3 cellular contexts compared by ENCODE assay signal in the genomic region with DNA sequence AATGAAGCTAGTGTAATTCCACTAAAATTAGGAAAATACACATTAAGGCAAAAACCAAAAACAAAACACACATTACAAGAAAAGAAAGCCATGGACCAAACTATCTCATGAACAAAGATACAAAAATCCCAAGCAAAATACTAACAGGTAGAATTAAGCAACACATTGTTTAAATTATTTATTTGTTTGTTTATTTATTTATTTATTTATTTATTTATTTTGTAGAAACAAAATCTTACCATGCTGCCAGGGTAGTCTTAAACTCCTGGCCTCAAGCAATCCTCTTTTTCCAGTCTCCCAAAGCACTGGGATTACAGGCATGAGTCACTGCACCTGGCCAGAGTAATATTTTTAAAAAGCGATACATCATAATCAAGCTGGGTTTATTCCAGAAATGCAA.
A peak's percentile ranks its signal among the peaks of the same experiment; 100 is the strongest.
TF ChIP-seq lines count a peak whose summit lies in the region.

No MANE protein-coding gene starts in this region.

TF ChIP-seq in A549, 52 proteins besides CTCF, POLR2A, EP300 and RAD21:
- TF ChIP-seq ZC3H11A (IDR thresholded peaks at IDR 0.05) (peak; percentile 37; the same call in 1 of the 2 replicates), BHLHE40 (IDR thresholded peaks at IDR 0.05; ENCODE audit: low read depth, low read length) (no peak), POLR2AphosphoS2 (conservative IDR thresholded peaks at IDR 0.05; ENCODE audit: low read length) (no peak)
TF ChIP-seq in A549: peak in this region for 1.

TF ChIP-seq in HEK293, 187 proteins besides CTCF, POLR2A, EP300 and RAD21 (continues in another document):
- TF ChIP-seq ZNF391 (tag by site-specific recombination; IDR thresholded peaks at IDR 0.05; ENCODE audit: borderline replicate concordance, low read depth), result no peak
- TF ChIP-seq ZNF140 (tag by site-specific recombination; IDR thresholded peaks at IDR 0.05), result peak; percentile 47; the same call in 1 of the 2 replicates
- TF ChIP-seq, protein P1, sequence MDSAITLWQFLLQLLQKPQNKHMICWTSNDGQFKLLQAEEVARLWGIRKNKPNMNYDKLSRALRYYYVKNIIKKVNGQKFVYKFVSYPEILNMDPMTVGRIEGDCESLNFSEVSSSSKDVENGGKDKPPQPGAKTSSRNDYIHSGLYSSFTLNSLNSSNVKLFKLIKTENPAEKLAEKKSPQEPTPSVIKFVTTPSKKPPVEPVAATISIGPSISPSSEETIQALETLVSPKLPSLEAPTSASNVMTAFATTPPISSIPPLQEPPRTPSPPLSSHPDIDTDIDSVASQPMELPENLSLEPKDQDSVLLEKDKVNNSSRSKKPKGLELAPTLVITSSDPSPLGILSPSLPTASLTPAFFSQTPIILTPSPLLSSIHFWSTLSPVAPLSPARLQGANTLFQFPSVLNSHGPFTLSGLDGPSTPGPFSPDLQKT (IDR thresholded peaks at IDR 0.05; ENCODE audit: borderline replicate concordance, low read depth, low read length), result no peak
- TF ChIP-seq YY1 (tag by site-specific recombination; IDR thresholded peaks at IDR 0.05), result no peak
- TF ChIP-seq, protein P2, sequence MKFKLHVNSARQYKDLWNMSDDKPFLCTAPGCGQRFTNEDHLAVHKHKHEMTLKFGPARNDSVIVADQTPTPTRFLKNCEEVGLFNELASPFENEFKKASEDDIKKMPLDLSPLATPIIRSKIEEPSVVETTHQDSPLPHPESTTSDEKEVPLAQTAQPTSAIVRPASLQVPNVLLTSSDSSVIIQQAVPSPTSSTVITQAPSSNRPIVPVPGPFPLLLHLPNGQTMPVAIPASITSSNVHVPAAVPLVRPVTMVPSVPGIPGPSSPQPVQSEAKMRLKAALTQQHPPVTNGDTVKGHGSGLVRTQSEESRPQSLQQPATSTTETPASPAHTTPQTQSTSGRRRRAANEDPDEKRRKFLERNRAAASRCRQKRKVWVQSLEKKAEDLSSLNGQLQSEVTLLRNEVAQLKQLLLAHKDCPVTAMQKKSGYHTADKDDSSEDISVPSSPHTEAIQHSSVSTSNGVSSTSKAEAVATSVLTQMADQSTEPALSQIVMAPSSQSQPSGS (tag by site-specific recombination; IDR thresholded peaks at IDR 0.05; ENCODE audit: low read depth), result no peak
- TF ChIP-seq IKZF3 (tag by site-specific recombination; IDR thresholded peaks at IDR 0.05), result no peak
- TF ChIP-seq SETDB1 (IDR thresholded peaks at IDR 0.05; ENCODE audit: insufficient read length, low read length), result no peak
- TF ChIP-seq, protein P3, sequence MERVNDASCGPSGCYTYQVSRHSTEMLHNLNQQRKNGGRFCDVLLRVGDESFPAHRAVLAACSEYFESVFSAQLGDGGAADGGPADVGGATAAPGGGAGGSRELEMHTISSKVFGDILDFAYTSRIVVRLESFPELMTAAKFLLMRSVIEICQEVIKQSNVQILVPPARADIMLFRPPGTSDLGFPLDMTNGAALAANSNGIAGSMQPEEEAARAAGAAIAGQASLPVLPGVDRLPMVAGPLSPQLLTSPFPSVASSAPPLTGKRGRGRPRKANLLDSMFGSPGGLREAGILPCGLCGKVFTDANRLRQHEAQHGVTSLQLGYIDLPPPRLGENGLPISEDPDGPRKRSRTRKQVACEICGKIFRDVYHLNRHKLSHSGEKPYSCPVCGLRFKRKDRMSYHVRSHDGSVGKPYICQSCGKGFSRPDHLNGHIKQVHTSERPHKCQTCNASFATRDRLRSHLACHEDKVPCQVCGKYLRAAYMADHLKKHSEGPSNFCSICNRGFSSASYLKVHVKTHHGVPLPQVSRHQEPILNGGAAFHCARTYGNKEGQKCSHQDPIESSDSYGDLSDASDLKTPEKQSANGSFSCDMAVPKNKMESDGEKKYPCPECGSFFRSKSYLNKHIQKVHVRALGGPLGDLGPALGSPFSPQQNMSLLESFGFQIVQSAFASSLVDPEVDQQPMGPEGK (tag by site-specific recombination; IDR thresholded peaks at IDR 0.05), result no peak
- no peak for TF ChIP-seq ZNF501 (tag by site-specific recombination; IDR thresholded peaks at IDR 0.05)
- no peak for TF ChIP-seq ZNF174 (tag by site-specific recombination; IDR thresholded peaks at IDR 0.05)
- no peak for TF ChIP-seq ZNF623 (tag by site-specific recombination; IDR thresholded peaks at IDR 0.05)
- no peak for TF ChIP-seq ZNF629 (tag by site-specific recombination; IDR thresholded peaks at IDR 0.05)
- TF ChIP-seq, protein P4, sequence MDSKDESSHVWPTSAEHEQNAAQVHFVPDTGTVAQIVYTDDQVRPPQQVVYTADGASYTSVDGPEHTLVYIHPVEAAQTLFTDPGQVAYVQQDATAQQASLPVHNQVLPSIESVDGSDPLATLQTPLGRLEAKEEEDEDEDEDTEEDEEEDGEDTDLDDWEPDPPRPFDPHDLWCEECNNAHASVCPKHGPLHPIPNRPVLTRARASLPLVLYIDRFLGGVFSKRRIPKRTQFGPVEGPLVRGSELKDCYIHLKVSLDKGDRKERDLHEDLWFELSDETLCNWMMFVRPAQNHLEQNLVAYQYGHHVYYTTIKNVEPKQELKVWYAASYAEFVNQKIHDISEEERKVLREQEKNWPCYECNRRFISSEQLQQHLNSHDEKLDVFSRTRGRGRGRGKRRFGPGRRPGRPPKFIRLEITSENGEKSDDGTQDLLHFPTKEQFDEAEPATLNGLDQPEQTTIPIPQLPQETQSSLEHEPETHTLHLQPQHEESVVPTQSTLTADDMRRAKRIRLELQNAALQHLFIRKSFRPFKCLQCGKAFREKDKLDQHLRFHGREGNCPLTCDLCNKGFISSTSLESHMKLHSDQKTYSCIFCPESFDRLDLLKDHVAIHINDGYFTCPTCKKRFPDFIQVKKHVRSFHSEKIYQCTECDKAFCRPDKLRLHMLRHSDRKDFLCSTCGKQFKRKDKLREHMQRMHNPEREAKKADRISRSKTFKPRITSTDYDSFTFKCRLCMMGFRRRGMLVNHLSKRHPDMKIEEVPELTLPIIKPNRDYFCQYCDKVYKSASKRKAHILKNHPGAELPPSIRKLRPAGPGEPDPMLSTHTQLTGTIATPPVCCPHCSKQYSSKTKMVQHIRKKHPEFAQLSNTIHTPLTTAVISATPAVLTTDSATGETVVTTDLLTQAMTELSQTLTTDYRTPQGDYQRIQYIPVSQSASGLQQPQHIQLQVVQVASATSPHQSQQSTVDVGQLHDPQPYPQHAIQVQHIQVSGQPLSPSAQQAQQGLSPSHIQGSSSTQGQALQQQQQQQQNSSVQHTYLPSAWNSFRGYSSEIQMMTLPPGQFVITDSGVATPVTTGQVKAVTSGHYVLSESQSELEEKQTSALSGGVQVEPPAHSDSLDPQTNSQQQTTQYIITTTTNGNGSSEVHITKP (tag by site-specific recombination; IDR thresholded peaks at IDR 0.05), result no peak
- peak; percentile 29; the same call in 1 of the 2 replicates for TF ChIP-seq ZBTB8A (tag by site-specific recombination; IDR thresholded peaks at IDR 0.05)

TF ChIP-seq in K562, 482 proteins besides CTCF, POLR2A, EP300 and RAD21:
- TF ChIP-seq ZNF507 (tag; conservative IDR thresholded peaks at IDR 0.05) (peak; percentile 55; the same call in 1 of the 2 replicates), RCOR1 (IDR thresholded peaks at IDR 0.05; ENCODE audit: borderline replicate concordance in 1 of 2, low read depth in 2 of 2, low read length in 2 of 2) (no peak), NFXL1 (CRISPR knock-in tag; IDR thresholded peaks at IDR 0.05) (no peak), CC2D1A (IDR thresholded peaks at IDR 0.05) (no peak)
- TF ChIP-seq, protein P5, sequence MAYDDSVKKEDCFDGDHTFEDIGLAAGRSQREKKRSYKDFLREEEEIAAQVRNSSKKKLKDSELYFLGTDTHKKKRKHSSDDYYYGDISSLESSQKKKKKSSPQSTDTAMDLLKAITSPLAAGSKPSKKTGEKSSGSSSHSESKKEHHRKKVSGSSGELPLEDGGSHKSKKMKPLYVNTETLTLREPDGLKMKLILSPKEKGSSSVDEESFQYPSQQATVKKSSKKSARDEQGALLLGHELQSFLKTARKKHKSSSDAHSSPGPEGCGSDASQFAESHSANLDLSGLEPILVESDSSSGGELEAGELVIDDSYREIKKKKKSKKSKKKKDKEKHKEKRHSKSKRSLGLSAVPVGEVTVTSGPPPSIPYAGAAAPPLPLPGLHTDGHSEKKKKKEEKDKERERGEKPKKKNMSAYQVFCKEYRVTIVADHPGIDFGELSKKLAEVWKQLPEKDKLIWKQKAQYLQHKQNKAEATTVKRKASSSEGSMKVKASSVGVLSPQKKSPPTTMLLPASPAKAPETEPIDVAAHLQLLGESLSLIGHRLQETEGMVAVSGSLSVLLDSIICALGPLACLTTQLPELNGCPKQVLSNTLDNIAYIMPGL (CRISPR knock-in tag; IDR thresholded peaks at IDR 0.05), result no peak
